In genomic region chr4:86934147-86934771, GRCh38 we compare ENCODE assay signal across 8 cellular contexts. TPM values are rescaled to one million over a fixed set of nuclear protein-coding genes. Genes with fewer than 3 reads are reported as not detected.
A peak's percentile ranks its signal among the peaks of the same experiment; 100 is the strongest.
DNase-seq lines count a peak whose midpoint lies in the region; TF ChIP-seq lines count a peak whose summit lies in the region.

No MANE protein-coding gene starts in this region.

- TF ChIP-seq CTCF in AG09309 (IDR thresholded peaks at IDR 0.05; ENCODE audit: control insufficient read depth, insufficient read depth, low read depth, low read length, missing control alignments) (no peak), kidney epithelial cell (IDR thresholded peaks at IDR 0.05; ENCODE audit: insufficient read depth, low read length, poor library complexity, severe bottlenecking) (no peak), GM10266 (IDR thresholded peaks at IDR 0.05; ENCODE audit: control insufficient read depth, insufficient read depth, low read depth, missing control alignments) (no peak)

- H3K36me3 ChIP-seq in kidney epithelial cell (ENCODE audit: control insufficient read depth, insufficient read depth, low read length) = peaks cover 1% of the 10 kb centered on the region

- H3K27ac ChIP-seq in adipose tissue (ENCODE audit: low read depth, low read length) = peak overlapping the region; percentile 30

- H3K4me3 ChIP-seq in AG09309 (ENCODE audit: control insufficient read depth, low read depth, low read length) (peak overlapping the region; percentile 96), kidney epithelial cell (ENCODE audit: low read depth, low read length) (peak overlapping the region; percentile 88)

- no peak for TF ChIP-seq EP300 in Ishikawa (IDR thresholded peaks at IDR 0.05; ENCODE audit: borderline replicate concordance)

- 6 to 8% (median 7%) methylated on average over 15 of the region's 15 CpGs for WGBS in adipose tissue, 3 donors

- no peak for DNase-seq in AG09309 (ENCODE audit: low read depth)
- no peak for DNase-seq in kidney epithelial cell (ENCODE audit: low read depth)
- peak; percentile 71 for DNase-seq in superior temporal gyrus (ENCODE audit: extremely low spot score)
- no peak for DNase-seq in GM10266 (ENCODE audit: extremely low spot score)
- no peak for DNase-seq in NCI-H524 treated with DMSO at 0.1 percent for 48 hours (lab: John Stamatoyannopoulos, UW)
- no peak for DNase-seq in NCI-H226

- TF ChIP-seq RAD21 in Ishikawa (IDR thresholded peaks at IDR 0.05; ENCODE audit: low read depth) = no peak

- H3K27me3 ChIP-seq in kidney epithelial cell (ENCODE audit: control insufficient read depth, insufficient read depth, low read length) = no peaks in the 10 kb centered on the region

TF ChIP-seq in Ishikawa, 13 proteins besides CTCF, POLR2A, EP300 and RAD21:
- TF ChIP-seq TAF1 (IDR thresholded peaks at IDR 0.05; ENCODE audit: low read depth) (0 out of 2 replicates have a peak, but pooled peaks have one; percentile 34), USF1 (IDR thresholded peaks at IDR 0.05) (no peak), TEAD4 (IDR thresholded peaks at IDR 0.05) (no peak), REST (IDR thresholded peaks at IDR 0.05; ENCODE audit: low read depth) (no peak)
- TF ChIP-seq, protein P1, sequence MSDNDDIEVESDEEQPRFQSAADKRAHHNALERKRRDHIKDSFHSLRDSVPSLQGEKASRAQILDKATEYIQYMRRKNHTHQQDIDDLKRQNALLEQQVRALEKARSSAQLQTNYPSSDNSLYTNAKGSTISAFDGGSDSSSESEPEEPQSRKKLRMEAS (IDR thresholded peaks at IDR 0.05) = no peak

RNA-seq across cellular contexts. Expression of gene AFF1, which starts 0.6 kb away (rescaled TPM):
- 10 to 100 TPM; 10.0 to 19.8 (median 17.8) TPM for polyA plus RNA-seq in adipose tissue
- 16.9 and 18.1 TPM in 2 replicates for total RNA-seq in kidney epithelial cell

RNA-seq across cellular contexts. Expression of gene C4orf36, which starts 42.0 kb away (rescaled TPM):
- polyA plus RNA-seq in adipose tissue = 1 to 10 TPM in 1 of 3 donors, under 1 TPM in 2; 0.46 to 3.4 (median 0.74) TPM
- total RNA-seq in kidney epithelial cell = 0.71 TPM in 1 of 2 replicates, not detected in the other
